ENCODE assay signal across 15 cellular contexts in the genomic region with DNA sequence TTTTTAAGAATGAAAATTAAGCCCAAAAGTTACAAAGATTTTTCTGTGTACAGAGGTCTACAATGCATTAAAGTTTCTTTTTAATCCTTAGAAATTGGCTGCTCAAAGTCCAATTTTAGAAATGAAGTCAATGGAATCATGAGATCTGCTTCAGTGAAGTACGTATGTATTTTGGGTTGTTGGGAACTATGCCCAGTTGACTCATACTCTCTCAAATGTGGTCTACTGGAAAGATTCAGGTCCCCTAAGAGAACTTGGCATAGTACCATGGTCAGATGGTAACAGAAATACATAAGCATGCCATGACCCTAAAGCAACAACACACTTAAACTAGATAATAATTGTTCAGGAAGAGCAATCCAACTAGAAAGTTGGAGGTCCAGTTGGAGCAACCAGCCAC. TPM values are rescaled to one million over a fixed set of nuclear protein-coding genes. Genes with fewer than 3 reads are reported as not detected.
A peak's percentile ranks its signal among the peaks of the same experiment; 100 is the strongest.
DNase-seq lines count a peak whose midpoint lies in the region; ATAC-seq and TF ChIP-seq lines count a peak whose summit lies in the region.
"Had no signal": no experiment of that assay in that cellular context is flagged by ENCODE, and none has a peak within 500 bp of the region (broad histone marks: within the 10 kb centered on the region; RNA-seq: fewer than 3 reads in every experiment).

No MANE protein-coding gene starts in this region.

- DNase-seq in AG08395 (ENCODE audit: low spot score) (peak; percentile 61), HS-5 (ENCODE audit: low read depth) (peak; percentile 56), cerebellar cortex (ENCODE audit: low spot score) (peak; percentile 26), inferior parietal cortex (ENCODE audit: extremely low spot score) (peak; percentile 56), Peyer's patch (no peak), immature natural killer cell (no peak)
- no peak for DNase-seq in activated effector memory CD4-positive, alpha-beta T cell treated with Interleukin-2 at 50 U/mL for 16 hours
- DNase-seq: effector memory CD4-positive, alpha-beta T cell; KBM-7; NCI-H2081 treated with DMSO at 0.1 percent for 48 hours; small intestine had no signal

- peaks cover 0 to 49% (median 4%) of the 10 kb centered on the region in 3 donors for H3K36me3 ChIP-seq in Peyer's patch

- H3K4me1 ChIP-seq in Peyer's patch: no peaks in the 10 kb centered on the region

- no peak for TF ChIP-seq CTCF in Peyer's patch (IDR thresholded peaks at IDR 0.05)

- peaks cover 1 to 33% of the 10 kb centered on the region in 2 donors for H3K4me1 Mint-ChIP-seq in immature natural killer cell

- no peak overlapping the region for H3K27ac ChIP-seq in Peyer's patch

- no peak overlapping the region for H3K4me3 Mint-ChIP-seq in immature natural killer cell
- H3K4me3 Mint-ChIP-seq: activated naive CD8-positive, alpha-beta T cell; CD14-positive monocyte had no signal

- H3K9me3 ChIP-seq in Peyer's patch: no peaks in the 10 kb centered on the region

- H3K27ac Mint-ChIP-seq in immature natural killer cell: peak overlapping the region in 1 of 6 donors; percentile 2
- H3K27ac Mint-ChIP-seq: CD14-positive monocyte had no signal

- ATAC-seq in GM21381 (IDR thresholded peaks at IDR 0.05; ENCODE audit: unreplicated experiment): no peak
- ATAC-seq: Panc1 had no signal

- H3K36me3 Mint-ChIP-seq in immature natural killer cell: peaks cover 25 to 45% (median 31%) of the 10 kb centered on the region in 3 donors

- no peaks in the 10 kb centered on the region for H3K27me3 ChIP-seq in Peyer's patch

- H3K9me3 Mint-ChIP-seq in immature natural killer cell: no peaks in the 10 kb centered on the region
- H3K9me3 Mint-ChIP-seq: CD14-positive monocyte had no signal

- no peak for TF ChIP-seq POLR2A in Peyer's patch (IDR thresholded peaks at IDR 0.05)

- no peak overlapping the region for H3K4me3 ChIP-seq in Peyer's patch

- no peaks in the 10 kb centered on the region for H3K27me3 Mint-ChIP-seq in immature natural killer cell (ENCODE audit: low read depth in 3 of 3)
- H3K27me3 Mint-ChIP-seq: activated naive CD8-positive, alpha-beta T cell had no signal

RNA-seq across cellular contexts. Expression of gene FBLL1, which starts 23.0 kb away (rescaled TPM):
- total RNA-seq in Peyer's patch: 1 to 10 TPM in 2 of 4 donors, not detected in 2; 1.8 to 1.9 TPM
- polyA plus RNA-seq in immature natural killer cell: not detected
- polyA plus RNA-seq: CD14-positive monocyte had no signal

RNA-seq across cellular contexts. Expression of gene PANK3, which starts 27.0 kb away (rescaled TPM):
- 10 to 100 TPM; 29.7 to 94.8 (median 73.1) TPM for total RNA-seq in Peyer's patch
- 10 to 100 TPM in 1 of 3 donors, 1 to 10 TPM in 2; 4.6 to 13.1 (median 7.1) TPM for polyA plus RNA-seq in immature natural killer cell

Comparison
In these comparisons a context has a peak if more than half of its experiments do, and no peak if none do; other contexts are left out.
1. DNase-seq: peak in AG08395 (single experiment), HS-5 (single experiment), cerebellar cortex (single experiment) and inferior parietal cortex (single experiment); none in activated effector memory CD4-positive, alpha-beta T cell treated with Interleukin-2 at 50 U/mL for 16 hours (single experiment), Peyer's patch (0 of 3) and immature natural killer cell (0 of 3).